Comparison of ENCODE assay signal across 11 cellular contexts in genomic region chr2:7034313-7034712, GRCh38.
DNase-seq lines count a peak whose midpoint lies in the region; FAIRE-seq and TF ChIP-seq lines count a peak whose summit lies in the region.
"Had no signal": no experiment of that assay in that cellular context is flagged by ENCODE, and none has a peak within 500 bp of the region (broad histone marks: within the 10 kb centered on the region; RNA-seq: fewer than 3 reads in every experiment).

No MANE protein-coding gene starts in this region.

- H3K9me3 ChIP-seq in liver (ENCODE audit: control insufficient read depth in 4 of 4, low read length in 3 of 4) (no peaks in the 10 kb centered on the region), tibial nerve (no peaks in the 10 kb centered on the region)

- TF ChIP-seq EP300 in tibial nerve (IDR thresholded peaks at IDR 0.05), result no peak

- peaks cover 0 to 3% (median 0%) of the 10 kb centered on the region in 4 donors for H3K27me3 ChIP-seq in liver (ENCODE audit: control insufficient read depth in 4 of 4, insufficient read depth in 4 of 4, low read length in 3 of 4)
- H3K27me3 ChIP-seq in tibial nerve, result no peaks in the 10 kb centered on the region

- DNase-seq in COLO668 (lab: John Stamatoyannopoulos, UW; ENCODE audit: unreplicated experiment), result peak; percentile 83
- DNase-seq in NCI-H1694 treated with DMSO at 0.1 percent for 48 hours (lab: John Stamatoyannopoulos, UW), result peak; percentile 28
- DNase-seq in chondrocyte (ENCODE audit: low spot score), result no peak
- no peak for DNase-seq in activated gamma-delta T cell treated with Interleukin-2 at 50 U/mL for 16 hours
- no peak for DNase-seq in tibial nerve (ENCODE audit: low spot score in 2 of 2)
- DNase-seq in HTR-8/SVneo (ENCODE audit: insufficient read length, low spot score), result no peak
- no peak for DNase-seq in stimulated activated CD4-positive, alpha-beta T cell treated with anti-CD3 and anti-CD28 coated beads, Interleukin-4, amount 100 ng/mL, for 1 hour
- DNase-seq: activated T-cell treated with anti-CD3 and anti-CD28 coated beads, Interleukin-2, amount 50 U/mL, for 72 hours had no signal

- H3K4me1 Mint-ChIP-seq in chondrocyte (ENCODE audit: low read depth), result peaks cover 5% of the 10 kb centered on the region

- 86% methylated on average over 14 of the region's 14 CpGs for WGBS in liver
- WGBS in tibial nerve, 2 donors, result 57 to 71% methylated on average over 14 of the region's 14 CpGs

- no peaks in the 10 kb centered on the region for H3K9me3 Mint-ChIP-seq in chondrocyte (ENCODE audit: low read depth)
- H3K9me3 Mint-ChIP-seq: IgD-negative memory B cell had no signal

- H3K36me3 Mint-ChIP-seq in chondrocyte (ENCODE audit: low read depth), result peaks cover 2% of the 10 kb centered on the region
- H3K36me3 Mint-ChIP-seq: IgD-negative memory B cell had no signal

- no peak overlapping the region for H3K4me3 Mint-ChIP-seq in chondrocyte (ENCODE audit: unreplicated experiment)
- H3K4me3 Mint-ChIP-seq: activated T-cell treated with anti-CD3 and anti-CD28 coated beads, Interleukin-2, amount 50 U/mL, for 72 hours; IgD-negative memory B cell had no signal

- no peak overlapping the region for H3K27ac ChIP-seq in liver (ENCODE audit: low read depth in 1 of 2, low read length in 2 of 2)
- H3K27ac ChIP-seq in tibial nerve, result no peak overlapping the region

- FAIRE-seq in HTR-8/SVneo (lab: Jason Lieb, UNC), result no peak
- FAIRE-seq: GM18507 had no signal

- TF ChIP-seq CTCF in chondrocyte (IDR thresholded peaks at IDR 0.05) (peak; percentile 71), liver (IDR thresholded peaks at IDR 0.05; ENCODE audit: low read depth, low read length, missing input control) (no peak), tibial nerve (IDR thresholded peaks at IDR 0.05) (no peak)

- H3K27ac Mint-ChIP-seq in chondrocyte (ENCODE audit: unreplicated experiment), result no peak overlapping the region
- H3K27ac Mint-ChIP-seq: IgD-negative memory B cell had no signal

- H3K36me3 ChIP-seq in liver (ENCODE audit: control insufficient read depth in 4 of 4, insufficient read depth in 3 of 4, low read depth in 1 of 4, low read length in 3 of 4) (no peaks in the 10 kb centered on the region), tibial nerve (peaks cover 0 to 66% (median 0%) of the 10 kb centered on the region in 3 donors)

- no peak overlapping the region for H3K9ac ChIP-seq in liver (ENCODE audit: low read depth in 1 of 2, low read length in 2 of 2)

- no peak overlapping the region for H3K4me3 ChIP-seq in liver (ENCODE audit: low read depth in 1 of 3, low read length in 3 of 3)
- H3K4me3 ChIP-seq in tibial nerve, result no peak overlapping the region

- no peak for TF ChIP-seq POLR2A in tibial nerve (IDR thresholded peaks at IDR 0.05)

- H3K4me1 ChIP-seq in liver (ENCODE audit: control insufficient read depth in 4 of 4, insufficient read depth in 4 of 4, low read length in 3 of 4), result no peaks in the 10 kb centered on the region
- H3K4me1 ChIP-seq in tibial nerve, result peaks cover 0 to 14% (median 2%) of the 10 kb centered on the region in 4 donors

- TF ChIP-seq RAD21 in liver (IDR thresholded peaks at IDR 0.05), result peak; percentile 13 to 55

- no peaks in the 10 kb centered on the region for H3K27me3 Mint-ChIP-seq in chondrocyte (ENCODE audit: low read depth)

TF ChIP-seq in liver, 16 proteins besides CTCF, POLR2A, EP300 and RAD21:
- TF ChIP-seq EGR1 (IDR thresholded peaks at IDR 0.05; ENCODE audit: low read depth in 2 of 2) (no peak), FOXA2 (IDR thresholded peaks at IDR 0.05) (no peak), NR2F2 (IDR thresholded peaks at IDR 0.05) (no peak), JUND (IDR thresholded peaks at IDR 0.05) (no peak)

Comparison
In these comparisons a context has a peak if more than half of its experiments do, and no peak if none do; other contexts are left out.
1. DNase-seq: peak in COLO668 (single experiment) and NCI-H1694 treated with DMSO at 0.1 percent for 48 hours (single experiment); none in chondrocyte (single experiment), activated gamma-delta T cell treated with Interleukin-2 at 50 U/mL for 16 hours (single experiment), tibial nerve (0 of 2), HTR-8/SVneo (single experiment) and stimulated activated CD4-positive, alpha-beta T cell treated with anti-CD3 and anti-CD28 coated beads, Interleukin-4, amount 100 ng/mL, for 1 hour (single experiment).